1 cellular context compared by ENCODE assay signal in genomic region chr12:110367209-110367864, GRCh38.
TF ChIP-seq lines count a peak whose summit lies in the region.

No MANE protein-coding gene starts in this region.

TF ChIP-seq in GM12878, 131 proteins besides CTCF, POLR2A, EP300 and RAD21 (continued from another document):
- peak; percentile 46; the same call in 1 of the 2 replicates for TF ChIP-seq ZNF687 (IDR thresholded peaks at IDR 0.05)
